ENCODE assay signal across 1 cellular context in the genomic region with DNA sequence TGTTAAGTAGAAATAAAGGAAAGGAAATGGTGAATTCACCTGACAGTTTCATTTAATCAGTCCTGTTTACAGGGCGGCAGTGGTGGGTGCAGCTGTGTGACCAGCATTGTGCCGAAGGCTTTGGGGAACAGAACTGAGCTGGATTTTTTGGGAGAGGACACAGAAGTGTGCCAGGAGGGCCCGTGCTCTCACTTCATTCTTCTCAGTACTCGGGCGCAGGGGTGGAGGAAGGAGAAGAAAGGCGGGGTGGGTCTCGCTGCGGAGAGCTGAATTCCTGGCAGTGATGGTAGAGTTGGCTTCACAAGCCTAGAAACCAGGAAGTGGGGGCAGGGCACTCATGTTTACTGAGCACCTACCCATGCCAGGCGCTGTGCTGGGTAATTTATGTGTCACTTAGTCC.
TF ChIP-seq lines count a peak whose summit lies in the region.

No MANE protein-coding gene starts in this region.

TF ChIP-seq in GM23338, 12 proteins besides CTCF, POLR2A, EP300 and RAD21 (continued from another document):
- TF ChIP-seq, protein P1, sequence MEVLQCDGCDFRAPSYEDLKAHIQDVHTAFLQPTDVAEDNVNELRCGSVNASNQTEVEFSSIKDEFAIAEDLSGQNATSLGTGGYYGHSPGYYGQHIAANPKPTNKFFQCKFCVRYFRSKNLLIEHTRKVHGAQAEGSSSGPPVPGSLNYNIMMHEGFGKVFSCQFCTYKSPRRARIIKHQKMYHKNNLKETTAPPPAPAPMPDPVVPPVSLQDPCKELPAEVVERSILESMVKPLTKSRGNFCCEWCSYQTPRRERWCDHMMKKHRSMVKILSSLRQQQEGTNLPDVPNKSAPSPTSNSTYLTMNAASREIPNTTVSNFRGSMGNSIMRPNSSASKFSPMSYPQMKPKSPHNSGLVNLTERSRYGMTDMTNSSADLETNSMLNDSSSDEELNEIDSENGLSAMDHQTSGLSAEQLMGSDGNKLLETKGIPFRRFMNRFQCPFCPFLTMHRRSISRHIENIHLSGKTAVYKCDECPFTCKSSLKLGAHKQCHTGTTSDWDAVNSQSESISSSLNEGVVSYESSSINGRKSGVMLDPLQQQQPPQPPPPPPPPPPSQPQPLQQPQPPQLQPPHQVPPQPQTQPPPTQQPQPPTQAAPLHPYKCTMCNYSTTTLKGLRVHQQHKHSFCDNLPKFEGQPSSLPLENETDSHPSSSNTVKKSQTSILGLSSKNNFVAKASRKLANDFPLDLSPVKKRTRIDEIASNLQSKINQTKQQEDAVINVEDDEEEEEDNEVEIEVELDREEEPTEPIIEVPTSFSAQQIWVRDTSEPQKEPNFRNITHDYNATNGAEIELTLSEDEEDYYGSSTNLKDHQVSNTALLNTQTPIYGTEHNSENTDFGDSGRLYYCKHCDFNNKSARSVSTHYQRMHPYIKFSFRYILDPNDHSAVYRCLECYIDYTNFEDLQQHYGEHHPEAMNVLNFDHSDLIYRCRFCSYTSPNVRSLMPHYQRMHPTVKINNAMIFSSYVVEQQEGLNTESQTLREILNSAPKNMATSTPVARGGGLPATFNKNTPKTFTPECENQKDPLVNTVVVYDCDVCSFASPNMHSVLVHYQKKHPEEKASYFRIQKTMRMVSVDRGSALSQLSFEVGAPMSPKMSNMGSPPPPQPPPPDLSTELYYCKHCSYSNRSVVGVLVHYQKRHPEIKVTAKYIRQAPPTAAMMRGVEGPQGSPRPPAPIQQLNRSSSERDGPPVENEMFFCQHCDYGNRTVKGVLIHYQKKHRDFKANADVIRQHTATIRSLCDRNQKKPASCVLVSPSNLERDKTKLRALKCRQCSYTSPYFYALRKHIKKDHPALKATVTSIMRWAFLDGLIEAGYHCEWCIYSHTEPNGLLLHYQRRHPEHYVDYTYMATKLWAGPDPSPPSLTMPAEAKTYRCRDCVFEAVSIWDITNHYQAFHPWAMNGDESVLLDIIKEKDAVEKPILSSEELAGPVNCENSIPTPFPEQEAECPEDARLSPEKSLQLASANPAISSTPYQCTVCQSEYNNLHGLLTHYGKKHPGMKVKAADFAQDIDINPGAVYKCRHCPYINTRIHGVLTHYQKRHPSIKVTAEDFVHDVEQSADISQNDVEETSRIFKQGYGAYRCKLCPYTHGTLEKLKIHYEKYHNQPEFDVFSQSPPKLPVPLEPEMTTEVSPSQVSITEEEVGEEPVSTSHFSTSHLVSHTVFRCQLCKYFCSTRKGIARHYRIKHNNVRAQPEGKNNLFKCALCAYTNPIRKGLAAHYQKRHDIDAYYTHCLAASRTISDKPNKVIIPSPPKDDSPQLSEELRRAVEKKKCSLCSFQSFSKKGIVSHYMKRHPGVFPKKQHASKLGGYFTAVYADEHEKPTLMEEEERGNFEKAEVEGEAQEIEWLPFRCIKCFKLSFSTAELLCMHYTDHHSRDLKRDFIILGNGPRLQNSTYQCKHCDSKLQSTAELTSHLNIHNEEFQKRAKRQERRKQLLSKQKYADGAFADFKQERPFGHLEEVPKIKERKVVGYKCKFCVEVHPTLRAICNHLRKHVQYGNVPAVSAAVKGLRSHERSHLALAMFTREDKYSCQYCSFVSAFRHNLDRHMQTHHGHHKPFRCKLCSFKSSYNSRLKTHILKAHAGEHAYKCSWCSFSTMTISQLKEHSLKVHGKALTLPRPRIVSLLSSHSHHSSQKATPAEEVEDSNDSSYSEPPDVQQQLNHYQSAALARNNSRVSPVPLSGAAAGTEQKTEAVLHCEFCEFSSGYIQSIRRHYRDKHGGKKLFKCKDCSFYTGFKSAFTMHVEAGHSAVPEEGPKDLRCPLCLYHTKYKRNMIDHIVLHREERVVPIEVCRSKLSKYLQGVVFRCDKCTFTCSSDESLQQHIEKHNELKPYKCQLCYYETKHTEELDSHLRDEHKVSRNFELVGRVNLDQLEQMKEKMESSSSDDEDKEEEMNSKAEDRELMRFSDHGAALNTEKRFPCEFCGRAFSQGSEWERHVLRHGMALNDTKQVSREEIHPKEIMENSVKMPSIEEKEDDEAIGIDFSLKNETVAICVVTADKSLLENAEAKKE (CRISPR knock-in tag; IDR thresholded peaks at IDR 0.05), result no peak
